ENCODE assay signal across 29 cellular contexts in the genomic region with DNA sequence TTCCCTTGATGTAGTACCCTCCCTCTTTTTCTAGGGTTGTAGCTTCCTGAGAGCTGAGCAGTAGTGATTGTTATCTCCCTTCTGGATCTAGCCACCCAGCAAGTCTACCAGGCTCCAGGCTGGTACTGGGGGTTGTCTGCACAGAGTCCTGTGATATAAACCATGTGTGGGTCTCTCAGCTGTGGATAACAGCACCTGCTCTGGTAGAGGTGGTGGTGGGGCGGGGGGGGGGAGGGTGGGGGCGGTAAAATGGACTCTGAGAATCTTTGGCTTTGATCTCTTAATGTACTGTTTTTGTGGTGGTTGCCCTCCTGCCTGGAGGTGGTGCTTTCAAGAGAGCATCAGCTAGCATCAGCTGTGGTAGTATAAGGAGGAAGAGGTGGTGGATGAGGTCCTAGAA.
"Had no signal": no experiment of that assay in that cellular context is flagged by ENCODE, and none has a peak within 500 bp of the region (broad histone marks: within the 10 kb centered on the region; RNA-seq: fewer than 3 reads in every experiment).

No MANE protein-coding gene starts in this region.

- DNase-seq: natural killer cell; occipital lobe; ovary; posterior cingulate gyrus; psoas muscle; right cardiac atrium; right lobe of liver; sigmoid colon; small intestine; stimulated activated CD4-positive, alpha-beta T cell treated with anti-CD3 and anti-CD28 coated beads, Interleukin-15, amount 100 ng/mL, for 24 hours; stimulated activated CD4-positive, alpha-beta T cell treated with anti-CD3 and anti-CD28 coated beads, Interleukin-2, amount 100 ng/mL, for 24 hours; stimulated activated CD4-positive, alpha-beta T cell treated with anti-CD3 and anti-CD28 coated beads, Interleukin-2, amount 100 ng/mL, for 48 hours; stimulated activated CD4-positive, alpha-beta T cell treated with anti-CD3 and anti-CD28 coated beads, Interleukin-4, amount 100 ng/mL, for 24 hours; stimulated activated naive CD4-positive, alpha-beta T cell; stimulated activated naive CD8-positive, alpha-beta T cell treated with anti-CD3 and anti-CD28 coated beads, Interleukin-15, amount 100 ng/mL, for 72 hours; stimulated activated naive CD8-positive, alpha-beta T cell treated with anti-CD3 and anti-CD28 coated beads, Interleukin-15, Interleukin-2, amounts not matched to agents 100 U/mL and 50 U/mL, for 24 hours; substantia nigra; testis; tibial artery; transverse colon; upper lobe of right lung; uterus had no signal

- H3K27ac Mint-ChIP-seq: natural killer cell; nephron; neural progenitor cell; progenitor cell of endocrine pancreas; stimulated activated effector memory CD8-positive, alpha-beta T cell treated with anti-CD3 and anti-CD28 coated beads, Interleukin-12 subunit alpha, Interleukin-12 subunit beta, amount 100 ng/mL, for 72 hours; type B pancreatic cell had no signal

- H3K36me3 Mint-ChIP-seq: natural killer cell; neural progenitor cell; stimulated activated effector memory CD8-positive, alpha-beta T cell treated with anti-CD3 and anti-CD28 coated beads, Interleukin-12 subunit alpha, Interleukin-12 subunit beta, amount 100 ng/mL, for 72 hours; type B pancreatic cell had no signal

- H3K4me2 ChIP-seq: neural progenitor cell had no signal

- H3K36me3 ChIP-seq: neural progenitor cell, ovary, right lobe of liver, sigmoid colon, suprapubic skin, tibial artery, transverse colon, upper lobe of right lung, uterus had no signal

- ATAC-seq: natural killer cell; psoas muscle; right cardiac atrium; right lobe of liver; stimulated activated naive CD8-positive, alpha-beta T cell treated with anti-CD3 and anti-CD28 coated beads, Interleukin-15, amount 100 ng/mL, for 72 hours; stimulated activated naive CD8-positive, alpha-beta T cell treated with anti-CD3 and anti-CD28 coated beads, Interleukin-15, Interleukin-2, amounts not matched to agents 100 U/mL and 50 U/mL, for 24 hours; upper lobe of right lung had no signal

- H3K4me3 Mint-ChIP-seq: natural killer cell; nephron; neural progenitor cell; stimulated activated effector memory CD8-positive, alpha-beta T cell treated with anti-CD3 and anti-CD28 coated beads, Interleukin-12 subunit alpha, Interleukin-12 subunit beta, amount 100 ng/mL, for 72 hours; stimulated activated naive CD8-positive, alpha-beta T cell treated with anti-CD3 and anti-CD28 coated beads, Interleukin-15, amount 100 ng/mL, for 72 hours; type B pancreatic cell had no signal

- H3K27me3 ChIP-seq: neural progenitor cell, ovary, right lobe of liver, sigmoid colon, suprapubic skin, testis, tibial artery, transverse colon, upper lobe of right lung, uterus had no signal

- H3K79me2 ChIP-seq: parathyroid adenoma had no signal

- H3K27me3 Mint-ChIP-seq: progenitor cell of endocrine pancreas; stimulated activated naive CD8-positive, alpha-beta T cell treated with anti-CD3 and anti-CD28 coated beads, Interleukin-15, amount 100 ng/mL, for 72 hours had no signal

- H3K4me1 ChIP-seq: neural progenitor cell, parathyroid adenoma, psoas muscle, right lobe of liver, sigmoid colon, suprapubic skin, testis, tibial artery, transverse colon, upper lobe of right lung, uterus had no signal

- H3K9me3 Mint-ChIP-seq: type B pancreatic cell had no signal

- H3K27ac ChIP-seq: neural progenitor cell, ovary, parathyroid adenoma, psoas muscle, right lobe of liver, sigmoid colon, suprapubic skin, testis, tibial artery, transverse colon, upper lobe of right lung, uterus had no signal

- H2AFZ ChIP-seq: neural progenitor cell, parathyroid adenoma had no signal

- H3K4me1 Mint-ChIP-seq: natural killer cell; nephron; neural progenitor cell; stimulated activated effector memory CD8-positive, alpha-beta T cell treated with anti-CD3 and anti-CD28 coated beads, Interleukin-12 subunit alpha, Interleukin-12 subunit beta, amount 100 ng/mL, for 72 hours; stimulated activated naive CD8-positive, alpha-beta T cell treated with anti-CD3 and anti-CD28 coated beads, Interleukin-15, amount 100 ng/mL, for 72 hours had no signal

- H3K9ac ChIP-seq: neural progenitor cell, parathyroid adenoma had no signal

- H3K9me3 ChIP-seq: ovary, psoas muscle, right lobe of liver, sigmoid colon, suprapubic skin, testis, tibial artery, transverse colon, upper lobe of right lung, uterus had no signal

- H3K4me3 ChIP-seq: neural progenitor cell, ovary, psoas muscle, right lobe of liver, sigmoid colon, suprapubic skin, testis, tibial artery, transverse colon, upper lobe of right lung, uterus had no signal
